Comparison of ENCODE assay signal across 1 cellular context in genomic region chr2:72919414-72920316, GRCh38.
TF ChIP-seq lines count a peak whose summit lies in the region.

No MANE protein-coding gene starts in this region.

TF ChIP-seq in HepG2, 621 proteins besides CTCF, POLR2A, EP300 and RAD21:
- TF ChIP-seq ZNF724P (CRISPR knock-in tag; IDR thresholded peaks at IDR 0.05; ENCODE audit: borderline replicate concordance) (no peak), ZNF572 (CRISPR knock-in tag; IDR thresholded peaks at IDR 0.05) (no peak), ZBTB42 (CRISPR knock-in tag; IDR thresholded peaks at IDR 0.05) (no peak), FOXO1 (CRISPR knock-in tag; IDR thresholded peaks at IDR 0.05) (no peak), MAFK (conservative IDR thresholded peaks at IDR 0.05 in 1 of 2, IDR thresholded peaks at IDR 0.05 in 1 of 2; ENCODE audit: low read length in 2 of 2) (peak; percentile 83 to 88), MAFF (IDR thresholded peaks at IDR 0.05; ENCODE audit: low read depth, low read length) (peak; percentile 69), ZNF333 (CRISPR knock-in tag; IDR thresholded peaks at IDR 0.05; ENCODE audit: borderline replicate concordance) (0 out of 2 replicates have a peak, but pooled peaks have one; percentile 4), ZFP37 (CRISPR knock-in tag; IDR thresholded peaks at IDR 0.05; ENCODE audit: borderline replicate concordance) (no peak), SETDB1 (CRISPR knock-in tag; IDR thresholded peaks at IDR 0.05; ENCODE audit: borderline replicate concordance) (no peak), ARID2 (CRISPR knock-in tag; IDR thresholded peaks at IDR 0.05; ENCODE audit: borderline replicate concordance) (no peak), MTERF4 (CRISPR knock-in tag; IDR thresholded peaks at IDR 0.05) (no peak), CBX2 (IDR thresholded peaks at IDR 0.05; ENCODE audit: low read depth, low read length) (peak; percentile 80; the same call in 1 of the 2 replicates), CBX2 (CRISPR knock-in tag; IDR thresholded peaks at IDR 0.05; ENCODE audit: low read depth) (no peak)
